10 cellular contexts compared by ENCODE assay signal in the genomic region with DNA sequence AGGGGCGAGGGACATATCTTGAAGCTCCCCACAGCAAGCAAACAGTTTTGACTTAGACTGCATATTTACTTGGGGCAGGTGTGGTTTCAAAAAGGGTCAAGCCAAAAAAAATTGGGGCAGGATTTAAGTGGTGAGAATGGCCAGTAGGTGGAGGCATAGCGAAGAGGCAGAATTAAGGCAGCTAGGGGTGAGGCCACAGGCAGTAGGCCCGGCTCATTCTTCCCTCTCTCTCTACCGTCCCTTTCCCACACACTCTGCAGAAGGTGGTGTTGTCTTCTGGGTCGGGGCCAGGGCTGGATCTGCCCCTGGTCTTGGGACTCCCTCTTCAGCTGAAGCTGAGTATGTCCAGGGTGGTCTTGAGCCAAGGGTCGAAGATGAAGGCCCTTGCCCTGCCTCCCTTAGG. TPM values are rescaled to one million over a fixed set of nuclear protein-coding genes. Genes with fewer than 3 reads are reported as not detected.
DNase-seq lines count a peak whose midpoint lies in the region; ATAC-seq and TF ChIP-seq lines count a peak whose summit lies in the region.
"Had no signal": no experiment of that assay in that cellular context is flagged by ENCODE, and none has a peak within 500 bp of the region (broad histone marks: within the 10 kb centered on the region; RNA-seq: fewer than 3 reads in every experiment).

No MANE protein-coding gene starts in this region.

- no peaks in the 10 kb centered on the region for H3K36me3 ChIP-seq in liver (ENCODE audit: control insufficient read depth in 4 of 4, insufficient read depth in 3 of 4, low read depth in 1 of 4, low read length in 3 of 4)

- H3K4me3 Mint-ChIP-seq in brain = peak overlapping the region in 1 of 5 experiments; percentile 67

- H3K9ac ChIP-seq in liver (ENCODE audit: low read depth in 1 of 2, low read length in 2 of 2) = no peak overlapping the region

- TF ChIP-seq RAD21 in liver (IDR thresholded peaks at IDR 0.05) = peak; percentile 70 to 73

- WGBS in liver = 41% methylated on average over 6 of the region's 6 CpGs

- H3K4me1 Mint-ChIP-seq in brain = peaks cover 38% of the 10 kb centered on the region

- no peaks in the 10 kb centered on the region for H3K27me3 ChIP-seq in liver (ENCODE audit: control insufficient read depth in 4 of 4, insufficient read depth in 4 of 4, low read length in 3 of 4)

- H3K27me3 Mint-ChIP-seq in brain = no peaks in the 10 kb centered on the region

- intact Hi-C loops in sciatic nerve (cut with DNase I) = loop anchor here (10.0 kb wide), 1 partner anchor 52 kb away; the partner anchor contains the start of genes TP53 and WRAP53

- H3K4me3 ChIP-seq in GM12864 (ENCODE audit: low read depth, low read length) (no peak overlapping the region), liver (ENCODE audit: low read depth in 1 of 3, low read length in 3 of 3) (no peak overlapping the region)

- H3K9me3 Mint-ChIP-seq in brain = no peaks in the 10 kb centered on the region

- DNase-seq in AG08395 (ENCODE audit: low spot score) (peak; percentile 69), GM12864 (ENCODE audit: low read depth) (no peak), NOMO-1 (lab: John Stamatoyannopoulos, UW; ENCODE audit: unreplicated experiment in 2 of 2) (peak; percentile 56 to 77), sciatic nerve (ENCODE audit: low spot score) (no peak)

- ATAC-seq in sciatic nerve = no peak
- ATAC-seq in HG03025 (IDR thresholded peaks at IDR 0.05; ENCODE audit: low FRiP score, unreplicated experiment) = no peak
- no peak for ATAC-seq in HG03108 (IDR thresholded peaks at IDR 0.05; ENCODE audit: unreplicated experiment)

- H3K27ac ChIP-seq in liver (ENCODE audit: low read depth in 1 of 2, low read length in 2 of 2) = peak overlapping the region; percentile 57 to 85
- H3K27ac ChIP-seq: epithelial cell of prostate, HL-60 had no signal

- H3K36me3 Mint-ChIP-seq in brain = no peaks in the 10 kb centered on the region

- peaks cover 15 to 42% (median 35%) of the 10 kb centered on the region in 4 donors for H3K4me1 ChIP-seq in liver (ENCODE audit: control insufficient read depth in 4 of 4, insufficient read depth in 4 of 4, low read length in 3 of 4)

- H3K9me3 ChIP-seq in liver (ENCODE audit: control insufficient read depth in 4 of 4, low read length in 3 of 4) = no peaks in the 10 kb centered on the region

- peak overlapping the region; percentile 76 to 94 (median 80) for H3K27ac Mint-ChIP-seq in brain

- TF ChIP-seq CTCF in GM12864 (IDR thresholded peaks at IDR 0.05; ENCODE audit: low read depth, low read length, missing control alignments) = peak; percentile 70
- TF ChIP-seq CTCF in brain (conservative IDR thresholded peaks at IDR 0.05) = peak; percentile 39 to 61
- TF ChIP-seq CTCF in liver (IDR thresholded peaks at IDR 0.05; ENCODE audit: low read depth, low read length, missing input control) = peak; percentile 46

TF ChIP-seq in liver, 16 proteins besides CTCF, POLR2A, EP300 and RAD21:
- no peak for TF ChIP-seq SP1 (IDR thresholded peaks at IDR 0.05)
- no peak for TF ChIP-seq FOXA1 (IDR thresholded peaks at IDR 0.05)
- no peak for TF ChIP-seq JUND (IDR thresholded peaks at IDR 0.05)
- no peak for TF ChIP-seq GABPA (IDR thresholded peaks at IDR 0.05 in 1 of 2, conservative IDR thresholded peaks at IDR 0.05 in 1 of 2)
- TF ChIP-seq ATF3 (IDR thresholded peaks at IDR 0.05) = no peak
- TF ChIP-seq YY1 (IDR thresholded peaks at IDR 0.05) = no peak
TF ChIP-seq in liver: peak in this region for 0.

RNA-seq across cellular contexts. Expression of gene SHBG, which starts 2.6 kb away (rescaled TPM):
- polyA plus RNA-seq in brain (ENCODE audit: insufficient read depth, low read depth, low replicate concordance) (2.3 TPM), liver (10 to 100 TPM; 29.0 to 61.6 TPM)
- total RNA-seq in liver (10 to 100 TPM in 1 of 2 donors, 1 to 10 TPM in 1; 3.5 to 15.3 TPM), sciatic nerve (0.53 TPM)

RNA-seq across cellular contexts. Expression of gene SAT2, which starts 4.9 kb away (rescaled TPM):
- polyA plus RNA-seq in brain (ENCODE audit: insufficient read depth, low read depth, low replicate concordance) = 79.2 TPM
- total RNA-seq in liver = 10 to 100 TPM; 25.9 to 53.8 TPM
- polyA plus RNA-seq in liver = 100 to 1,000 TPM; 158 to 181 TPM
- 68.7 TPM for total RNA-seq in sciatic nerve

RNA-seq across cellular contexts. Expression of gene FXR2, which starts 17.8 kb away (rescaled TPM):
- polyA plus RNA-seq in brain (ENCODE audit: insufficient read depth, low read depth, low replicate concordance) (127 TPM), liver (10 to 100 TPM in 1 of 2 donors, 1 to 10 TPM in 1; 6.8 to 17.2 TPM)
- total RNA-seq in liver (10 to 100 TPM; 12.4 to 18.3 TPM), sciatic nerve (46.5 TPM)

RNA-seq across cellular contexts. Expression of gene ATP1B2, which starts 18.2 kb away (rescaled TPM):
- 149 TPM for polyA plus RNA-seq in brain (ENCODE audit: insufficient read depth, low read depth, low replicate concordance)
- 1 to 10 TPM in 1 of 2 donors, under 1 TPM in 1; 0.33 to 8.3 TPM for total RNA-seq in liver
- 1 to 10 TPM in 1 of 2 donors, under 1 TPM in 1; 0.53 to 3.4 TPM for polyA plus RNA-seq in liver
- 14.3 TPM for total RNA-seq in sciatic nerve

RNA-seq across cellular contexts. Expression of gene SOX15, which starts 42.6 kb away (rescaled TPM):
- polyA plus RNA-seq in brain (ENCODE audit: insufficient read depth, low read depth, low replicate concordance) (5.3 TPM), liver (under 1 TPM; 0.06 to 0.33 TPM)
- total RNA-seq in liver (under 1 TPM in 1 of 2 donors, not detected in 1; 0.17 TPM), sciatic nerve (5.1 TPM)

Comparison
In these comparisons a context has a peak if more than half of its experiments do, and no peak if none do; other contexts are left out.
1. DNase-seq: peak in AG08395 (single experiment) and NOMO-1 (2 of 2); none in GM12864 (single experiment) and sciatic nerve (single experiment).
2. Peak in every context shown above with its lines, with median percentiles within 50 percentile points of each other: CTCF ChIP-seq.